In the genomic region with DNA sequence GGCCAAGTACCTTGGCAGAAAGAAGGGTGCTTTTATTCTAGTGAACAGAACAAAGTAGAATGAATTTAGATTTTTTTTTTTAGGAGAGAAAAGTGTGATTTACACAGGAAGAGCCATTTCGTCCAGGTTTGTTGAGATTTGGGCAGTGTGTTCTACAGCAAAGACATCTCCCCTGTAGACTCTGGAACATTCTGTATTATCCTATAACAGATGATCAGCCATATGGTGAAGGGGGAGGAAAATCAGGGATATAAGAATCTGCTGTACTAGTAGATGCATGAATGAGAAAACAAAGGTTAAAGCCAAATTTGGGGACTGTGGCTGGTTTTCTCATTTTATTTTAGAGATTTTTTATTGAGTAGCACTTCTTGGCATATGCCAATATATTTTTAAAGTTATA, we compare ENCODE assay signal across 19 cellular contexts.
"Had no signal": no experiment of that assay in that cellular context is flagged by ENCODE, and none has a peak within 500 bp of the region (broad histone marks: within the 10 kb centered on the region; RNA-seq: fewer than 3 reads in every experiment).

No MANE protein-coding gene starts in this region.

- H3K4me1 Mint-ChIP-seq: T-cell had no signal

- H3K36me3 Mint-ChIP-seq: T-cell had no signal

- H3K27me3 Mint-ChIP-seq: T-cell had no signal

- H3K4me3 Mint-ChIP-seq: T-cell had no signal

- ATAC-seq: Panc1, PC-3, T-cell had no signal

- DNase-seq: KBM-7, MV-4-11, NCI-H1048, NCI-H1105 treated with DMSO at 0.1 percent for 48 hours, NCI-H1417 treated with DMSO at 0.1 percent for 48 hours, NCI-H146, NCI-H1694 treated with DMSO at 0.1 percent for 48 hours, NCI-H1930, NCI-H2081, NCI-H2107, NCI-H226, NCI-H510A treated with DMSO at 0.1 percent for 48 hours, NCI-H526, PC-3, SHP77, SK-N-SH, SW 1271, T-cell had no signal

- H3K27ac Mint-ChIP-seq: T-cell had no signal
